Comparison of ENCODE assay signal across 8 cellular contexts in the genomic region with DNA sequence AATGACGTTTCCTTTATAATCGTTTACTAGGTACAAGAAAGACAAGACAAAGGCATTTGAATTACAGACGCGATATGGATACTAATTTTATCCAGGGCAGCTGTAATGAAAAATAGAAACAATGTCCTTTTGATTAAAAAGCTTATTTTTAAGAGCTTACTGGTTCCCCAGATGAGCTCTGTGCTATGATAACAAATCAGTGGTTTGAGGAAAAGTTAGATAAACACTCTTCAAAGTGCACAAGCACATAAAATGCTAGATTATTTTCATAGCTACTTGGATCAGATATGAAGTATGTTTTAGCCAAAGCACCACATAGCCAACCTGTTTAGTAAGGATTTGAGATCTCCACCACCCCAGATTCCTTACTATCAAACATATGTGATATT. TPM values are rescaled to one million over a fixed set of nuclear protein-coding genes. Genes with fewer than 3 reads are reported as not detected.
A peak's percentile ranks its signal among the peaks of the same experiment; 100 is the strongest.
DNase-seq lines count a peak whose midpoint lies in the region; ATAC-seq and TF ChIP-seq lines count a peak whose summit lies in the region.

No MANE protein-coding gene starts in this region.

- peaks cover 33% of the 10 kb centered on the region for H3K79me2 ChIP-seq in PC-9 (ENCODE audit: low read depth)

- POLR2A ChIA-PET in PC-9 (lab: Charles Lee; ENCODE audit: unreplicated experiment), result interaction anchor here (0.7 to 2.1 kb wide), 3 partner anchors 25 to 34 kb away, joined by 3 to 27 read pairs (median 10); no protein-coding TSS in a partner anchor

- H4K20me1 ChIP-seq in PC-9 (ENCODE audit: insufficient read depth), result peaks cover 23% of the 10 kb centered on the region

- peaks cover 17% of the 10 kb centered on the region for H3K36me3 ChIP-seq in PC-9 (ENCODE audit: low read depth)
- H3K36me3 ChIP-seq in esophagus squamous epithelium, result peaks cover 0 to 14% (median 0%) of the 10 kb centered on the region in 3 donors
- H3K36me3 ChIP-seq in rectal smooth muscle tissue (ENCODE audit: control insufficient read depth, insufficient read depth, low read length), result no peaks in the 10 kb centered on the region

- BruUV-seq in PC-9 (replicated peaks; lab: Mats Ljungman, UMichigan), result no TSS peak

- H3K27ac ChIP-seq in PC-9, result peak overlapping the region; percentile 99
- peak overlapping the region; percentile 97 to 100 (median 98) for H3K27ac ChIP-seq in esophagus squamous epithelium
- H3K27ac ChIP-seq in rectal smooth muscle tissue (ENCODE audit: low read depth, low read length), result peak overlapping the region; percentile 96

- CTCF ChIA-PET in PC-9 (lab: Charles Lee), result interaction anchor here (0.6 kb wide), 1 partner anchor 1072 kb away, joined by 4 read pairs; no protein-coding TSS in a partner anchor

- TF ChIP-seq CTCF in GM12865 (IDR thresholded peaks at IDR 0.05; ENCODE audit: insufficient read depth, low read depth, low read length, missing control alignments) (no peak), PC-9 (conservative IDR thresholded peaks at IDR 0.05) (no peak), esophagus squamous epithelium (IDR thresholded peaks at IDR 0.05) (no peak), GM13976 (IDR thresholded peaks at IDR 0.05; ENCODE audit: borderline replicate concordance, control extremely low read depth, extremely low read depth, insufficient read depth, missing control alignments) (no peak)

- H3K4me3 ChIP-seq in GM12865 (ENCODE audit: low read depth, low read length) (peak overlapping the region; percentile 74), PC-9 (peak overlapping the region; percentile 91), esophagus squamous epithelium (peak overlapping the region; percentile 94 to 100 (median 96)), rectal smooth muscle tissue (ENCODE audit: low read length) (peak overlapping the region; percentile 71)

- no peaks in the 10 kb centered on the region for H3K27me3 ChIP-seq in PC-9 (ENCODE audit: insufficient read depth, low read depth)
- no peaks in the 10 kb centered on the region for H3K27me3 ChIP-seq in esophagus squamous epithelium
- no peaks in the 10 kb centered on the region for H3K27me3 ChIP-seq in rectal smooth muscle tissue (ENCODE audit: control insufficient read depth, insufficient read depth, low read length)

- intact Hi-C loops in PC-9 (cut with micrococcal nuclease; ENCODE audit: unreplicated experiment) (loop anchor here (5.0 kb wide), 1 partner anchor 152 kb away; no protein-coding TSS in a partner anchor), esophagus squamous epithelium (cut with DNase I) (no loop called here)

- peak overlapping the region; percentile 88 for H2AFZ ChIP-seq in PC-9

- peak overlapping the region; percentile 97 for H3K4me2 ChIP-seq in PC-9

- H3K4me1 ChIP-seq in PC-9 (replicated peaks; ENCODE audit: insufficient read depth) (peaks cover 27% of the 10 kb centered on the region), esophagus squamous epithelium (peaks cover 4 to 36% (median 29%) of the 10 kb centered on the region in 3 donors), rectal smooth muscle tissue (ENCODE audit: control insufficient read depth, insufficient read depth, low read length) (peaks cover 11% of the 10 kb centered on the region)

- H3K9me2 ChIP-seq in PC-9 (ENCODE audit: insufficient read depth), result no peaks in the 10 kb centered on the region

- in situ Hi-C loops in GM13976 (cut with MboI; ENCODE audit: low sequenced_read_pairs, unreplicated experiment), result loop anchor here (5.0 kb wide), 1 partner anchor 33 kb away; no protein-coding TSS in a partner anchor

- no peak for DNase-seq in GM12865 (ENCODE audit: low read depth)
- no peak for DNase-seq in PC-9
- no peak for DNase-seq in esophagus squamous epithelium (lab: John Stamatoyannopoulos, UW)
- DNase-seq in nucleus accumbens (lab: John Stamatoyannopoulos, UW), result no peak
- DNase-seq in GM13976 (ENCODE audit: low spot score), result no peak

- 0% methylated on average over 4 of the region's 4 CpGs for WGBS in esophagus squamous epithelium, 2 donors

- no peak overlapping the region for H3K9ac ChIP-seq in rectal smooth muscle tissue (ENCODE audit: low read length)

- no peak for ATAC-seq in GM19328 (IDR thresholded peaks at IDR 0.05; ENCODE audit: unreplicated experiment)
- no peak for ATAC-seq in HG02885 (IDR thresholded peaks at IDR 0.05; ENCODE audit: poor library complexity, unreplicated experiment)

- H3F3A ChIP-seq in PC-9 (ENCODE audit: insufficient read depth, low read depth), result peaks cover 12% of the 10 kb centered on the region; the same call in 1 of the 2 replicates

- TF ChIP-seq POLR2A in esophagus squamous epithelium (IDR thresholded peaks at IDR 0.05), result no peak

- H3K9me3 ChIP-seq in PC-9 (ENCODE audit: insufficient read depth, low read depth), result no peaks in the 10 kb centered on the region
- no peaks in the 10 kb centered on the region for H3K9me3 ChIP-seq in esophagus squamous epithelium

RNA-seq across cellular contexts. Expression of gene SYNCRIP, which starts 1.7 kb away (rescaled TPM):
- total RNA-seq in PC-9 (2021) (73.7 and 103 TPM in 2 replicates), esophagus squamous epithelium (100 to 1,000 TPM in 2 of 4 donors, 10 to 100 TPM in 2; 64.6 to 100 (median 82.9) TPM)

RNA-seq across cellular contexts. Expression of gene SNX14, which starts 50.7 kb away (rescaled TPM):
- total RNA-seq in PC-9 (2021) (92.0 and 99.1 TPM in 2 replicates), esophagus squamous epithelium (10 to 100 TPM; 40.5 to 52.3 (median 46.2) TPM)
